1 cellular context compared by ENCODE assay signal in genomic region chr16:54062361-54063346, GRCh38.
TF ChIP-seq lines count a peak whose summit lies in the region.

No MANE protein-coding gene starts in this region.

TF ChIP-seq in HepG2, 621 proteins besides CTCF, POLR2A, EP300 and RAD21 (continued from another document):
- TF ChIP-seq, protein P1, sequence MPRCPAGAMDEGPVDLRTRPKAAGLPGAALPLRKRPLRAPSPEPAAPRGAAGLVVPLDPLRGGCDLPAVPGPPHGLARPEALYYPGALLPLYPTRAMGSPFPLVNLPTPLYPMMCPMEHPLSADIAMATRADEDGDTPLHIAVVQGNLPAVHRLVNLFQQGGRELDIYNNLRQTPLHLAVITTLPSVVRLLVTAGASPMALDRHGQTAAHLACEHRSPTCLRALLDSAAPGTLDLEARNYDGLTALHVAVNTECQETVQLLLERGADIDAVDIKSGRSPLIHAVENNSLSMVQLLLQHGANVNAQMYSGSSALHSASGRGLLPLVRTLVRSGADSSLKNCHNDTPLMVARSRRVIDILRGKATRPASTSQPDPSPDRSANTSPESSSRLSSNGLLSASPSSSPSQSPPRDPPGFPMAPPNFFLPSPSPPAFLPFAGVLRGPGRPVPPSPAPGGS (CRISPR knock-in tag; IDR thresholded peaks at IDR 0.05): 0 out of 2 replicates have a peak, but pooled peaks have one; percentile 55
- TF ChIP-seq, protein P2, sequence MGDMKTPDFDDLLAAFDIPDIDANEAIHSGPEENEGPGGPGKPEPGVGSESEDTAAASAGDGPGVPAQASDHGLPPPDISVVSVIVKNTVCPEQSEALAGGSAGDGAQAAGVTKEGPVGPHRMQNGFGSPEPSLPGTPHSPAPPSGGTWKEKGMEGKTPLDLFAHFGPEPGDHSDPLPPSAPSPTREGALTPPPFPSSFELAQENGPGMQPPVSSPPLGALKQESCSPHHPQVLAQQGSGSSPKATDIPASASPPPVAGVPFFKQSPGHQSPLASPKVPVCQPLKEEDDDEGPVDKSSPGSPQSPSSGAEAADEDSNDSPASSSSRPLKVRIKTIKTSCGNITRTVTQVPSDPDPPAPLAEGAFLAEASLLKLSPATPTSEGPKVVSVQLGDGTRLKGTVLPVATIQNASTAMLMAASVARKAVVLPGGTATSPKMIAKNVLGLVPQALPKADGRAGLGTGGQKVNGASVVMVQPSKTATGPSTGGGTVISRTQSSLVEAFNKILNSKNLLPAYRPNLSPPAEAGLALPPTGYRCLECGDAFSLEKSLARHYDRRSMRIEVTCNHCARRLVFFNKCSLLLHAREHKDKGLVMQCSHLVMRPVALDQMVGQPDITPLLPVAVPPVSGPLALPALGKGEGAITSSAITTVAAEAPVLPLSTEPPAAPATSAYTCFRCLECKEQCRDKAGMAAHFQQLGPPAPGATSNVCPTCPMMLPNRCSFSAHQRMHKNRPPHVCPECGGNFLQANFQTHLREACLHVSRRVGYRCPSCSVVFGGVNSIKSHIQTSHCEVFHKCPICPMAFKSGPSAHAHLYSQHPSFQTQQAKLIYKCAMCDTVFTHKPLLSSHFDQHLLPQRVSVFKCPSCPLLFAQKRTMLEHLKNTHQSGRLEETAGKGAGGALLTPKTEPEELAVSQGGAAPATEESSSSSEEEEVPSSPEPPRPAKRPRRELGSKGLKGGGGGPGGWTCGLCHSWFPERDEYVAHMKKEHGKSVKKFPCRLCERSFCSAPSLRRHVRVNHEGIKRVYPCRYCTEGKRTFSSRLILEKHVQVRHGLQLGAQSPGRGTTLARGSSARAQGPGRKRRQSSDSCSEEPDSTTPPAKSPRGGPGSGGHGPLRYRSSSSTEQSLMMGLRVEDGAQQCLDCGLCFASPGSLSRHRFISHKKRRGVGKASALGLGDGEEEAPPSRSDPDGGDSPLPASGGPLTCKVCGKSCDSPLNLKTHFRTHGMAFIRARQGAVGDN (CRISPR knock-in tag; IDR thresholded peaks at IDR 0.05): peak; percentile 56
- TF ChIP-seq SALL1 (CRISPR knock-in tag; IDR thresholded peaks at IDR 0.05) (peak; percentile 42; the same call in 1 of the 2 replicates), ZBTB38 (CRISPR knock-in tag; IDR thresholded peaks at IDR 0.05) (0 out of 2 replicates have a peak, but pooled peaks have one; percentile 36), ZBTB7B (CRISPR knock-in tag; IDR thresholded peaks at IDR 0.05) (peak; percentile 25; the same call in 1 of the 2 replicates), TEAD3 (CRISPR knock-in tag; optimal IDR thresholded peaks at IDR 0.05; ENCODE audit: borderline replicate concordance) (peak; percentile 33), ZNF703 (CRISPR knock-in tag; IDR thresholded peaks at IDR 0.05; ENCODE audit: borderline replicate concordance) (no peak), ZNF800 (CRISPR knock-in tag; IDR thresholded peaks at IDR 0.05) (0 out of 2 replicates have a peak, but pooled peaks have one; percentile 45), HDAC1 (CRISPR knock-in tag; IDR thresholded peaks at IDR 0.05) (peak; percentile 41; the same call in 1 of the 2 replicates), ZHX1 (CRISPR knock-in tag; IDR thresholded peaks at IDR 0.05; ENCODE audit: low read depth) (no peak), ZNF292 (CRISPR knock-in tag; IDR thresholded peaks at IDR 0.05; ENCODE audit: borderline replicate concordance, low read depth) (0 out of 2 replicates have a peak, but pooled peaks have one; percentile 48), TBX2 (CRISPR knock-in tag; IDR thresholded peaks at IDR 0.05; ENCODE audit: borderline replicate concordance) (0 out of 2 replicates have a peak, but pooled peaks have one; percentile 19), RFX5 (IDR thresholded peaks at IDR 0.05; ENCODE audit: low read depth, low read length) (no peak)
- TF ChIP-seq, protein P3, sequence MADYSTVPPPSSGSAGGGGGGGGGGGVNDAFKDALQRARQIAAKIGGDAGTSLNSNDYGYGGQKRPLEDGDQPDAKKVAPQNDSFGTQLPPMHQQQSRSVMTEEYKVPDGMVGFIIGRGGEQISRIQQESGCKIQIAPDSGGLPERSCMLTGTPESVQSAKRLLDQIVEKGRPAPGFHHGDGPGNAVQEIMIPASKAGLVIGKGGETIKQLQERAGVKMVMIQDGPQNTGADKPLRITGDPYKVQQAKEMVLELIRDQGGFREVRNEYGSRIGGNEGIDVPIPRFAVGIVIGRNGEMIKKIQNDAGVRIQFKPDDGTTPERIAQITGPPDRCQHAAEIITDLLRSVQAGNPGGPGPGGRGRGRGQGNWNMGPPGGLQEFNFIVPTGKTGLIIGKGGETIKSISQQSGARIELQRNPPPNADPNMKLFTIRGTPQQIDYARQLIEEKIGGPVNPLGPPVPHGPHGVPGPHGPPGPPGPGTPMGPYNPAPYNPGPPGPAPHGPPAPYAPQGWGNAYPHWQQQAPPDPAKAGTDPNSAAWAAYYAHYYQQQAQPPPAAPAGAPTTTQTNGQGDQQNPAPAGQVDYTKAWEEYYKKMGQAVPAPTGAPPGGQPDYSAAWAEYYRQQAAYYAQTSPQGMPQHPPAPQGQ (CRISPR knock-in tag; IDR thresholded peaks at IDR 0.05; ENCODE audit: borderline replicate concordance): 0 out of 2 replicates have a peak, but pooled peaks have one; percentile 54
- TF ChIP-seq, protein P4, sequence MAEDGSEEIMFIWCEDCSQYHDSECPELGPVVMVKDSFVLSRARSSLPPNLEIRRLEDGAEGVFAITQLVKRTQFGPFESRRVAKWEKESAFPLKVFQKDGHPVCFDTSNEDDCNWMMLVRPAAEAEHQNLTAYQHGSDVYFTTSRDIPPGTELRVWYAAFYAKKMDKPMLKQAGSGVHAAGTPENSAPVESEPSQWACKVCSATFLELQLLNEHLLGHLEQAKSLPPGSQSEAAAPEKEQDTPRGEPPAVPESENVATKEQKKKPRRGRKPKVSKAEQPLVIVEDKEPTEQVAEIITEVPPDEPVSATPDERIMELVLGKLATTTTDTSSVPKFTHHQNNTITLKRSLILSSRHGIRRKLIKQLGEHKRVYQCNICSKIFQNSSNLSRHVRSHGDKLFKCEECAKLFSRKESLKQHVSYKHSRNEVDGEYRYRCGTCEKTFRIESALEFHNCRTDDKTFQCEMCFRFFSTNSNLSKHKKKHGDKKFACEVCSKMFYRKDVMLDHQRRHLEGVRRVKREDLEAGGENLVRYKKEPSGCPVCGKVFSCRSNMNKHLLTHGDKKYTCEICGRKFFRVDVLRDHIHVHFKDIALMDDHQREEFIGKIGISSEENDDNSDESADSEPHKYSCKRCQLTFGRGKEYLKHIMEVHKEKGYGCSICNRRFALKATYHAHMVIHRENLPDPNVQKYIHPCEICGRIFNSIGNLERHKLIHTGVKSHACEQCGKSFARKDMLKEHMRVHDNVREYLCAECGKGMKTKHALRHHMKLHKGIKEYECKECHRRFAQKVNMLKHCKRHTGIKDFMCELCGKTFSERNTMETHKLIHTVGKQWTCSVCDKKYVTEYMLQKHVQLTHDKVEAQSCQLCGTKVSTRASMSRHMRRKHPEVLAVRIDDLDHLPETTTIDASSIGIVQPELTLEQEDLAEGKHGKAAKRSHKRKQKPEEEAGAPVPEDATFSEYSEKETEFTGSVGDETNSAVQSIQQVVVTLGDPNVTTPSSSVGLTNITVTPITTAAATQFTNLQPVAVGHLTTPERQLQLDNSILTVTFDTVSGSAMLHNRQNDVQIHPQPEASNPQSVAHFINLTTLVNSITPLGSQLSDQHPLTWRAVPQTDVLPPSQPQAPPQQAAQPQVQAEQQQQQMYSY (CRISPR knock-in tag; IDR thresholded peaks at IDR 0.05): no peak
